Comparison of ENCODE assay signal across 14 cellular contexts in the genomic region with DNA sequence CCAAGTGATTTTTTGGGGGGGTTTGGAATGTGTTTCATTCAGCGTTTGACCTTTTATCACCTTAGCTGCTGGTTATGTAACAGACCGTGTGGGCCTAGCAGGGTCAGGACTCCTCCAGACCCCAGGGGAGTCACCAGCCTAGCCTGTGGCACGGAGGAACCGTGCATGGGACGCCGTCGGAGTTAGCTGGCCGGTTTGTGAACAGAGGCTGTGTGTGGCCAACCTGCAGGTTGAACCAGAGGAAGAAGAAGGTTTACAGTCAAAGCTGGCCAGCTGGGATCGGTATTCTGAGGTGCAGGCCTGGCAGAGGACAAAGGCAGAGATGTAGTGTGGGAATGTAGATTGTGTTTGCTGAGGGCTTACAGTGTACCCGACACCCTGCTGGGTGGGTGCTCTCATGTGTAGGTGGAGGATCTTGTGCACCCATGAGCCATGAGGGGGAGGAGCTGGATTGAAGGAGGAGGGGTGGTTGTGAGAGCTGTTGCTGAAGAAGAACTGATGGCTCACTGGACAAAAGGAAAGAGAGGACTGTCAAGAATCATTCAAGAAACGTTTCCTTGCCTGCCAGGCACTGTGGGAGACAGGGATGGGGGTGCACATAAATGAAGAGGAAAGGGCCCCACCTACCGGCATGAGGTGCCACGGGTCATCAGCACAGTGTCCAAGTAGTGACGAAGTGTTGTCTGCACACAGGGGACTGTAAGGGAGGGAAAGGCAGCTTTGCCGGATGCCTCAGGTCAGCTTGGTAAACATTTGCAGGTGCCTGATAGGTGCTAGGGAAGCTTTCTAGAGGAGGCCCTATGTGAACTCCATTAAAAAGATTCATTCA. TPM values are rescaled to one million over a fixed set of nuclear protein-coding genes. Genes with fewer than 3 reads are reported as not detected.
DNase-seq lines count a peak whose midpoint lies in the region; ATAC-seq and TF ChIP-seq lines count a peak whose summit lies in the region.
"Had no signal": no experiment of that assay in that cellular context is flagged by ENCODE, and none has a peak within 500 bp of the region (broad histone marks: within the 10 kb centered on the region; RNA-seq: fewer than 3 reads in every experiment).

No MANE protein-coding gene starts in this region.

- peaks cover 59% of the 10 kb centered on the region for H3K36me3 ChIP-seq in CD4-positive, alpha-beta memory T cell (ENCODE audit: insufficient read depth, low read length)
- peaks cover 43% of the 10 kb centered on the region for H3K36me3 ChIP-seq in IMR-90 (ENCODE audit: control insufficient read depth, insufficient read depth, low read length)

- TF ChIP-seq RAD21 in IMR-90 (IDR thresholded peaks at IDR 0.05; ENCODE audit: low read length) = no peak

- no TSS peak for BruUV-seq in IMR-90 (replicated peaks; lab: Mats Ljungman, UMichigan)

- H3K4me3 Mint-ChIP-seq in CD4-positive, alpha-beta memory T cell = no peak overlapping the region
- no peak overlapping the region for H3K4me3 Mint-ChIP-seq in central memory CD8-positive, alpha-beta T cell
- no peak overlapping the region for H3K4me3 Mint-ChIP-seq in mesothelial cell of epicardium
- H3K4me3 Mint-ChIP-seq: CD14-positive monocyte had no signal

- DNase-seq in CD4-positive, alpha-beta memory T cell = no peak
- DNase-seq in IMR-90 (no peak), mesothelial cell of epicardium (ENCODE audit: low spot score in 2 of 2, unreplicated experiment in 2 of 2) (no peak), GDM1 (lab: John Stamatoyannopoulos, UW) (no peak)
- no peak for DNase-seq in central memory CD8-positive, alpha-beta T cell (ENCODE audit: low spot score in 2 of 2)
- no peak for DNase-seq in effector CD4-positive, alpha-beta T cell
- no peak for DNase-seq in stimulated activated CD4-positive, alpha-beta T cell treated with anti-CD3 and anti-CD28 coated beads, Interleukin-15, amount 100 ng/mL, for 24 hours
- DNase-seq: effector memory CD4-positive, alpha-beta T cell; GOT3; Karpas-422; midbrain had no signal

- peaks cover 0 to 2% (median 0%) of the 10 kb centered on the region in 8 donors for H3K9me3 Mint-ChIP-seq in CD4-positive, alpha-beta memory T cell
- no peaks in the 10 kb centered on the region for H3K9me3 Mint-ChIP-seq in central memory CD8-positive, alpha-beta T cell
- no peaks in the 10 kb centered on the region for H3K9me3 Mint-ChIP-seq in mesothelial cell of epicardium
- H3K9me3 Mint-ChIP-seq: CD14-positive monocyte had no signal

- in situ Hi-C loops in IMR-90 (cut with MboI; ENCODE audit: low sequenced_read_pairs) = no loop called here

- H3K56ac ChIP-seq in IMR-90 (ENCODE audit: extremely low read depth, insufficient read depth, low read length) = no peak overlapping the region

- H3K27ac ChIP-seq in CD4-positive, alpha-beta memory T cell (ENCODE audit: low read depth, low read length) = peak overlapping the region; percentile 70
- H3K27ac ChIP-seq in IMR-90 (ENCODE audit: insufficient read depth, low read length) = no peak overlapping the region

- 92% methylated on average over 6 of the region's 15 CpGs; no CpG with 5 or more reads in 1 of the 2 experiments for WGBS in IMR-90 (ENCODE audit: extremely low coverage in 2 of 2, insufficient read length in 1 of 2), 2 experiments

- no peak overlapping the region for H3K23ac ChIP-seq in IMR-90 (ENCODE audit: low read depth, low read length)

- ATAC-seq in IMR-90 (ENCODE audit: low read depth) = peak; percentile 46; the same call in 1 of the 2 replicates
- ATAC-seq in central memory CD8-positive, alpha-beta T cell (replicated peaks; ENCODE audit: extremely low read depth, poor library complexity, severe bottlenecking) = no peak
- ATAC-seq in HG03135 (IDR thresholded peaks at IDR 0.05; ENCODE audit: unreplicated experiment) = no peak
- ATAC-seq: sciatic nerve had no signal

- no peak overlapping the region for H3K18ac ChIP-seq in IMR-90 (ENCODE audit: low read depth, low read length)

- peaks cover 30% of the 10 kb centered on the region for H4K20me1 ChIP-seq in IMR-90 (ENCODE audit: insufficient read depth, low read length)

- H2AK9ac ChIP-seq in IMR-90 (replicated peaks; ENCODE audit: low read depth, low read length, poor library complexity) = no peak overlapping the region

- no peaks in the 10 kb centered on the region for H3K27me3 ChIP-seq in CD4-positive, alpha-beta memory T cell (ENCODE audit: insufficient read depth, low read length)
- no peaks in the 10 kb centered on the region for H3K27me3 ChIP-seq in IMR-90 (ENCODE audit: control insufficient read depth, insufficient read depth, low read length)

- no peak overlapping the region for H4K91ac ChIP-seq in IMR-90 (ENCODE audit: insufficient read depth, low read depth, low read length)

- no peak overlapping the region for H3K4me2 ChIP-seq in IMR-90 (ENCODE audit: low read depth, low read length)

- H2BK5ac ChIP-seq in IMR-90 (ENCODE audit: low read depth, low read length, poor library complexity, severe bottlenecking) = no peak overlapping the region

- dilution Hi-C loops in IMR-90 (cut with HindIII; ENCODE audit: low sequenced_read_pairs, unreplicated experiment) = no loop called here

- CTCF ChIA-PET in CD4-positive, alpha-beta memory T cell (lab: Charles Lee; ENCODE audit: partially characterized antibody) = interaction anchor here (1.1 to 1.9 kb wide), 2 partner anchors 16 to 17 kb away, joined by 3 to 6 read pairs; no protein-coding TSS in a partner anchor
- CTCF ChIA-PET in IMR-90 (lab: Yijun Ruan, JAX) = interaction anchor here (0.6 to 1.3 kb wide), 2 partner anchors 11 to 45 kb away, joined by 3 to 5 read pairs; no protein-coding TSS in a partner anchor

- H3K36me3 Mint-ChIP-seq in CD4-positive, alpha-beta memory T cell = peaks cover 52 to 79% of the 10 kb centered on the region in 2 donors
- H3K36me3 Mint-ChIP-seq in central memory CD8-positive, alpha-beta T cell (ENCODE audit: insufficient read depth) = peaks cover 59% of the 10 kb centered on the region
- H3K36me3 Mint-ChIP-seq in mesothelial cell of epicardium = peaks cover 8% of the 10 kb centered on the region

- no peak overlapping the region for H4K8ac ChIP-seq in IMR-90 (ENCODE audit: low read depth in 2 of 2, low read length in 2 of 2)

- H2BK120ac ChIP-seq in IMR-90 (ENCODE audit: low read depth, low read length) = no peak overlapping the region

- H2AK5ac ChIP-seq in IMR-90 (ENCODE audit: low read depth, low read length) = no peak overlapping the region

- H3K27me3 Mint-ChIP-seq in CD4-positive, alpha-beta memory T cell = no peaks in the 10 kb centered on the region
- H3K27me3 Mint-ChIP-seq in central memory CD8-positive, alpha-beta T cell = no peaks in the 10 kb centered on the region
- no peaks in the 10 kb centered on the region for H3K27me3 Mint-ChIP-seq in mesothelial cell of epicardium (ENCODE audit: low read depth)

- peaks cover 29 to 49% (median 42%) of the 10 kb centered on the region in 4 donors for H3K4me1 Mint-ChIP-seq in CD4-positive, alpha-beta memory T cell
- H3K4me1 Mint-ChIP-seq in central memory CD8-positive, alpha-beta T cell = peaks cover 53% of the 10 kb centered on the region
- no peaks in the 10 kb centered on the region for H3K4me1 Mint-ChIP-seq in mesothelial cell of epicardium

- H3K4me3 ChIP-seq in CD4-positive, alpha-beta memory T cell (ENCODE audit: low read length in 2 of 2) = no peak overlapping the region
- no peak overlapping the region for H3K4me3 ChIP-seq in IMR-90 (ENCODE audit: insufficient read depth, low read depth, low read length)

- no peak overlapping the region for H2BK20ac ChIP-seq in IMR-90 (ENCODE audit: low read depth, low read length)

- no peak overlapping the region for H3K14ac ChIP-seq in IMR-90 (replicated peaks; ENCODE audit: low read depth, low read length)

- no peak overlapping the region for H3K4ac ChIP-seq in IMR-90 (ENCODE audit: low read depth, low read length)

- H2AFZ ChIP-seq in IMR-90 (replicated peaks; ENCODE audit: low read length, poor library complexity) = peak overlapping the region; percentile 58

- intact Hi-C loops in CD4-positive, alpha-beta memory T cell (cut with micrococcal nuclease) = loop anchor here (5.0 kb wide), 1 partner anchor 55 kb away; the partner anchor contains the start of gene TRAPPC10
- intact Hi-C loops in IMR-90 (cut with micrococcal nuclease) = no loop called here

- peaks cover 27% of the 10 kb centered on the region for H3K9me1 ChIP-seq in IMR-90 (ENCODE audit: insufficient read depth, low read length)

- no peak overlapping the region for H4K5ac ChIP-seq in IMR-90 (ENCODE audit: low read depth, low read length)

- TF ChIP-seq CTCF in IMR-90 (conservative IDR thresholded peaks at IDR 0.05; ENCODE audit: low read depth, low read length) (no peak), mesothelial cell of epicardium (IDR thresholded peaks at IDR 0.05; ENCODE audit: unreplicated experiment) (no peak)

- TF ChIP-seq POLR2A in IMR-90 (IDR thresholded peaks at IDR 0.05; ENCODE audit: low read depth, low read length) = no peak

- no peak overlapping the region for H3K9ac ChIP-seq in IMR-90 (ENCODE audit: low read depth, low read length)

- POLR2A ChIA-PET in CD4-positive, alpha-beta memory T cell (lab: Charles Lee; ENCODE audit: partially characterized antibody) = interaction anchor here (1.1 to 4.2 kb wide), 6 partner anchors 10 to 231 kb away, joined by 3 to 38 read pairs (median 7); no protein-coding TSS in a partner anchor
- POLR2A ChIA-PET in IMR-90 (lab: Charles Lee; ENCODE audit: unreplicated experiment) = interaction anchor here (0.6 kb wide), 1 partner anchor 271 kb away, joined by 4 read pairs; no protein-coding TSS in a partner anchor

- H3K4me1 ChIP-seq in CD4-positive, alpha-beta memory T cell (ENCODE audit: insufficient read depth, low read length) = peaks cover 19% of the 10 kb centered on the region
- H3K4me1 ChIP-seq in IMR-90 (ENCODE audit: control insufficient read depth, insufficient read depth, low read length) = no peaks in the 10 kb centered on the region

- H3K27ac Mint-ChIP-seq in CD4-positive, alpha-beta memory T cell = peak overlapping the region; percentile 57 to 99 (median 92)
- peak overlapping the region; percentile 99 for H3K27ac Mint-ChIP-seq in central memory CD8-positive, alpha-beta T cell (ENCODE audit: low read depth)
- H3K27ac Mint-ChIP-seq in mesothelial cell of epicardium = peak overlapping the region; percentile 33

- H2BK15ac ChIP-seq in IMR-90 (ENCODE audit: low read depth, low read length) = no peak overlapping the region

- no peaks in the 10 kb centered on the region for H3K9me3 ChIP-seq in CD4-positive, alpha-beta memory T cell (ENCODE audit: control insufficient read depth in 1 of 2, low read length in 2 of 2)
- no peaks in the 10 kb centered on the region for H3K9me3 ChIP-seq in IMR-90 (ENCODE audit: control insufficient read depth, insufficient read depth, low read length)

- peaks cover 30 to 80% of the 10 kb centered on the region in 2 experiments for H3K79me1 ChIP-seq in IMR-90 (ENCODE audit: low read depth in 1 of 2, low read length in 2 of 2)

RNA-seq across cellular contexts. Expression of gene PWP2, which starts 40.0 kb away (rescaled TPM):
- total RNA-seq in CD4-positive, alpha-beta memory T cell = 10 to 100 TPM; 27.2 to 28.2 TPM
- 10 to 100 TPM in 1 of 2 donors, under 1 TPM in 1; 0.35 to 13.9 TPM for polyA plus RNA-seq in CD4-positive, alpha-beta memory T cell
- total RNA-seq in IMR-90 (2012; rRNA removed) (7.0 and 7.8 TPM in 2 replicates), mesothelial cell of epicardium (2.3 to 7.5 TPM (median 3.1 TPM) in 3 replicates)
- 2.3 and 2.4 TPM in 2 replicates for polyA plus RNA-seq in IMR-90 (2012; rRNA removed)
- polyA plus RNA-seq in IMR-90 (2012; cell fraction: cytosol; rRNA removed) = 2.5 TPM in 2 replicates
- 5.6 and 10.8 TPM in 2 replicates for polyA plus RNA-seq in IMR-90 (2012; cell fraction: nucleus; rRNA removed; ENCODE audit: low replicate concordance)

RNA-seq across cellular contexts. Expression of gene TRAPPC10, which starts 55.1 kb away (rescaled TPM):
- total RNA-seq in CD4-positive, alpha-beta memory T cell = 10 to 100 TPM; 94.2 to 95.5 TPM
- polyA plus RNA-seq in CD4-positive, alpha-beta memory T cell = 10 to 100 TPM; 17.7 to 40.2 TPM
- total RNA-seq in IMR-90 (2012; rRNA removed) (18.1 and 18.3 TPM in 2 replicates), mesothelial cell of epicardium (28.4 to 34.5 TPM (median 32.1 TPM) in 3 replicates)
- 17.8 and 18.3 TPM in 2 replicates for polyA plus RNA-seq in IMR-90 (2012; rRNA removed)
- polyA plus RNA-seq in IMR-90 (2012; cell fraction: cytosol; rRNA removed) = 7.7 and 8.1 TPM in 2 replicates
- polyA plus RNA-seq in IMR-90 (2012; cell fraction: nucleus; rRNA removed; ENCODE audit: low replicate concordance) = 46.4 and 51.4 TPM in 2 replicates

Comparison
In these comparisons a context has a peak if more than half of its experiments do, and no peak if none do; other contexts are left out.
1. H3K27ac Mint-ChIP-seq: peak in every context shown above with its lines; median percentile 99 in central memory CD8-positive, alpha-beta T cell; 92 in CD4-positive, alpha-beta memory T cell; 33 in mesothelial cell of epicardium.